Comparison of ENCODE assay signal across 9 cellular contexts in genomic region chrX:11756354-11757318, GRCh38. TPM values are rescaled to one million over a fixed set of nuclear protein-coding genes. Genes with fewer than 3 reads are reported as not detected.
DNase-seq lines count a peak whose midpoint lies in the region; ATAC-seq, FAIRE-seq and TF ChIP-seq lines count a peak whose summit lies in the region.
"Had no signal": no experiment of that assay in that cellular context is flagged by ENCODE, and none has a peak within 500 bp of the region (broad histone marks: within the 10 kb centered on the region; RNA-seq: fewer than 3 reads in every experiment).

No MANE protein-coding gene starts in this region.

- H3K9me3 Mint-ChIP-seq in CD4-positive, CD25-positive, alpha-beta regulatory T cell: peaks cover 0 to 4% (median 0%) of the 10 kb centered on the region in 7 donors
- peaks cover 0 to 14% (median 0%) of the 10 kb centered on the region in 9 donors for H3K9me3 Mint-ChIP-seq in naive thymus-derived CD8-positive, alpha-beta T cell

- H3K4me1 Mint-ChIP-seq in CD4-positive, CD25-positive, alpha-beta regulatory T cell: peaks cover 0 to 22% (median 12%) of the 10 kb centered on the region in 4 donors
- peaks cover 7 to 16% (median 8%) of the 10 kb centered on the region in 4 donors for H3K4me1 Mint-ChIP-seq in naive thymus-derived CD8-positive, alpha-beta T cell

- H3K36me3 ChIP-seq in CD4-positive, CD25-positive, alpha-beta regulatory T cell (ENCODE audit: control insufficient read depth, insufficient read depth, low read length): no peaks in the 10 kb centered on the region
- H3K36me3 ChIP-seq in HUES6 (ENCODE audit: control insufficient read depth, insufficient read depth, low read length): peaks cover 9% of the 10 kb centered on the region

- no peaks in the 10 kb centered on the region for H3K9me3 ChIP-seq in CD4-positive, CD25-positive, alpha-beta regulatory T cell (ENCODE audit: control insufficient read depth in 2 of 2, low read length in 2 of 2)
- H3K9me3 ChIP-seq in HUES6 (ENCODE audit: control insufficient read depth, insufficient read depth, low read depth, low read length): no peaks in the 10 kb centered on the region

- TF ChIP-seq CTCF in astrocyte of the spinal cord (IDR thresholded peaks at IDR 0.05; ENCODE audit: low read depth, low read length): no peak

- peak overlapping the region; percentile 67 to 89 (median 78) for H3K4me3 Mint-ChIP-seq in CD4-positive, CD25-positive, alpha-beta regulatory T cell
- H3K4me3 Mint-ChIP-seq in naive thymus-derived CD8-positive, alpha-beta T cell: peak overlapping the region; percentile 57 to 90 (median 68)

- DNase-seq in CD4-positive, CD25-positive, alpha-beta regulatory T cell: no peak
- DNase-seq in astrocyte of the spinal cord (ENCODE audit: low read depth, low spot score): peak; percentile 1
- DNase-seq in naive thymus-derived CD8-positive, alpha-beta T cell: no peak
- no peak for DNase-seq in HT-29 (ENCODE audit: low spot score)
- DNase-seq in frontal cortex (ENCODE audit: low spot score in 2 of 2): no peak
- no peak for DNase-seq in left lobe of liver (ENCODE audit: low spot score)
- no peak for DNase-seq in COLO829 (ENCODE audit: low spot score)
- DNase-seq: activated CD4-positive, alpha-beta T cell treated with anti-CD3 and anti-CD28 coated beads for 1 hour had no signal

- no peak for ATAC-seq in CD4-positive, CD25-positive, alpha-beta regulatory T cell (ENCODE audit: low read depth in 2 of 2)
- ATAC-seq in naive thymus-derived CD8-positive, alpha-beta T cell: no peak
- ATAC-seq in left lobe of liver: no peak

- no peaks in the 10 kb centered on the region for H3K27me3 ChIP-seq in CD4-positive, CD25-positive, alpha-beta regulatory T cell (ENCODE audit: control insufficient read depth, insufficient read depth, low read length)
- H3K27me3 ChIP-seq in HUES6 (ENCODE audit: control insufficient read depth, insufficient read depth, low read length): peaks cover 30% of the 10 kb centered on the region

- in situ Hi-C loops in astrocyte of the spinal cord (cut with HindIII; ENCODE audit: low sequenced_read_pairs): no loop called here

- H3K4me1 ChIP-seq in CD4-positive, CD25-positive, alpha-beta regulatory T cell (ENCODE audit: control insufficient read depth, insufficient read depth, low read length, poor library complexity, severe bottlenecking): peaks cover 16% of the 10 kb centered on the region
- H3K4me1 ChIP-seq in HUES6 (ENCODE audit: control insufficient read depth, insufficient read depth, low read length): peaks cover 15% of the 10 kb centered on the region; the same call in 1 of the 2 replicates

- POLR2A ChIA-PET in naive thymus-derived CD8-positive, alpha-beta T cell (lab: Charles Lee): interaction anchor here (2.5 to 2.9 kb wide), 2 partner anchors 10 to 14 kb away, joined by 25 to 29 read pairs; no protein-coding TSS in a partner anchor

- no peak overlapping the region for H3K9ac ChIP-seq in HUES6 (ENCODE audit: low read length)

- H3K27me3 Mint-ChIP-seq in CD4-positive, CD25-positive, alpha-beta regulatory T cell: peaks cover 9% of the 10 kb centered on the region
- no peaks in the 10 kb centered on the region for H3K27me3 Mint-ChIP-seq in naive thymus-derived CD8-positive, alpha-beta T cell

- FAIRE-seq in frontal cortex (lab: Jason Lieb, UNC): no peak

- no peak overlapping the region for H3K4me3 ChIP-seq in CD4-positive, CD25-positive, alpha-beta regulatory T cell (ENCODE audit: low read depth, low read length)
- H3K4me3 ChIP-seq in HUES6 (ENCODE audit: low read depth, low read length) (peak overlapping the region; percentile 62), astrocyte of the spinal cord (ENCODE audit: low read depth, low read length) (no peak overlapping the region)

- H3K36me3 Mint-ChIP-seq in CD4-positive, CD25-positive, alpha-beta regulatory T cell: peaks cover 3% of the 10 kb centered on the region
- peaks cover 7 to 10% (median 9%) of the 10 kb centered on the region in 3 donors for H3K36me3 Mint-ChIP-seq in naive thymus-derived CD8-positive, alpha-beta T cell

- H3K27ac ChIP-seq in CD4-positive, CD25-positive, alpha-beta regulatory T cell (ENCODE audit: insufficient read depth, low read length, poor library complexity, severe bottlenecking): no peak overlapping the region
- no peak overlapping the region for H3K27ac ChIP-seq in HUES6 (ENCODE audit: low read depth, low read length)

- H3K27ac Mint-ChIP-seq in CD4-positive, CD25-positive, alpha-beta regulatory T cell: peak overlapping the region in 2 of 3 donors; percentile 42 to 80
- H3K27ac Mint-ChIP-seq in naive thymus-derived CD8-positive, alpha-beta T cell: peak overlapping the region in 7 of 10 donors; percentile 4 to 83 (median 46)

RNA-seq across cellular contexts. Expression of gene MSL3, which starts 1.4 kb away (rescaled TPM):
- total RNA-seq in CD4-positive, CD25-positive, alpha-beta regulatory T cell: 109 TPM
- 100 to 1,000 TPM in 2 of 4 donors, 10 to 100 TPM in 2; 80.0 to 123 (median 91.7) TPM for polyA plus RNA-seq in CD4-positive, CD25-positive, alpha-beta regulatory T cell
- 100 to 1,000 TPM; 175 to 184 TPM for total RNA-seq in naive thymus-derived CD8-positive, alpha-beta T cell
- polyA plus RNA-seq in naive thymus-derived CD8-positive, alpha-beta T cell: 100 to 1,000 TPM in 1 of 3 donors, 10 to 100 TPM in 2; 88.1 to 113 (median 92.5) TPM
- 7.3 and 7.5 TPM in 2 replicates for total RNA-seq in HT-29 (2014; rRNA removed; shearing (Covaris generic))
- 38.3 TPM for total RNA-seq in frontal cortex
- 9.7 TPM for total RNA-seq in left lobe of liver
